In the genomic region with DNA sequence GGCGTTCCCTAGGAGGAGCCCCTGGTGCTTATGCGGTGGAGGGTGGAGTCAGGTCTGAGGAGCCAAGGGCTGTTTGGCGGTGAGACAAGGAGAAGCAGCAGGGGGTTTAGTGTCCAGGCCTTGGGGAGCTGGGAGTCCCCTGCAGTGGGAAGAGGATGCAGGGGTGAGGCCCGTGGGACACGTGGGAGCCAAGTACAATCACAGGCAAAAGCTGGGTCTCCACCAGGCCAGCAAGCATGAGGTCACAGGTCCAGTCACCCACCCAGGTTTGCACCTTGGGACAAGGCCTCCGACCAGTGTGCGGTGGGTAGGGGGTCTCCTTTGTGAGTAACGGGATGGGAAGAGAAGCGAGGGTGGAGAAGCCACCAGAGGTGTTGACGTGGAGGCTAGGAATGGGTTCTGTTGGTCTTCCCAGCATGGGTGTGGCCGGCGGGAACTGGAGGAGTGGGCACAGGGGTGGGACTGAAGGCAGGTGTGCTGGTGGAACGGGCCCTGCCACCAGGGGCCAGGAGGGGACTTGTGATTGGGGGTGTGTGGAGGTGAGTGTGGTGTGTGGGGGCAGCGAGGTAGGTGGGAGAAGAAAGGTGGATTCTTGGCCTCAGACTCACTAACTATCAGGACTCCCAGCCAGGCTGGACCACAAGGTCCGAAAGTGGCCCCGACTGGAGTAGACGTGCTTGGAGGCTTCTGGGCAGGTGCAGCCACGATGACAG, we compare ENCODE assay signal across 34 cellular contexts.
"Had no signal": no experiment of that assay in that cellular context is flagged by ENCODE, and none has a peak within 500 bp of the region (broad histone marks: within the 10 kb centered on the region; RNA-seq: fewer than 3 reads in every experiment).

No MANE protein-coding gene starts in this region.

- H3K27me3 Mint-ChIP-seq: activated CD8-positive, alpha-beta memory T cell treated with anti-CD3 and anti-CD28 coated beads, Interleukin-2, amount 10 ng/mL, durations not matched to agents 7 days and 5 days had no signal

- DNase-seq: activated CD4-positive, alpha-beta T cell treated with anti-CD3 and anti-CD28 coated beads for 36 hours; activated CD4-positive, alpha-beta T cell treated with anti-CD3 and anti-CD28 coated beads, Interleukin-2, amount 50 U/mL, for 1 hour; activated CD4-positive, alpha-beta T cell treated with anti-CD3 and anti-CD28 coated beads, Interleukin-2, amount 50 U/mL, for 48 hours; activated CD4-positive, CD25-positive, alpha-beta regulatory T cell; activated CD4-positive, CD25-positive, alpha-beta regulatory T cell treated with anti-CD3 and anti-CD28 coated beads, Interleukin-2, amount 50 U/mL, for 72 hours; activated CD8-positive, alpha-beta memory T cell treated with anti-CD3 and anti-CD28 coated beads, Interleukin-2, amount 10 ng/mL, durations not matched to agents 7 days and 5 days; activated CD8-positive, alpha-beta memory T cell treated with anti-CD3 and anti-CD28 coated beads, Interleukin-2, amount 50 U/mL, for 4 hours; activated CD8-positive, alpha-beta T cell treated with anti-CD3 and anti-CD28 coated beads, Interleukin-2, amount 10 ng/mL, durations not matched to agents 7 days and 5 days; activated effector memory CD4-positive, alpha-beta T cell treated with anti-CD3 and anti-CD28 coated beads, Interleukin-2, amount 50 U/mL, for 16 hours; activated naive CD4-positive, alpha-beta T cell treated with anti-CD3 and anti-CD28 coated beads for 36 hours; activated naive CD8-positive, alpha-beta T cell treated with anti-CD3 and anti-CD28 coated beads for 36 hours; activated naive CD8-positive, alpha-beta T cell treated with anti-CD3 and anti-CD28 coated beads, Interleukin-2, amount 50 U/mL, for 24 hours; activated T-cell treated with anti-CD3 and anti-CD28 coated beads, Interleukin-2, amount 50 U/mL, for 1 hour; activated T-cell treated with anti-CD3 and anti-CD28 coated beads, Interleukin-2, amount 50 U/mL, for 48 hours; adrenal gland; amygdala; aorta; body of pancreas; caudate nucleus; cortex of kidney; dermis blood vessel endothelial cell; effector CD8-positive, alpha-beta T cell; foreskin keratinocyte; gastrocnemius medialis; glutamatergic neuron; heart left ventricle; T-helper 2 cell had no signal

- H3K4me3 Mint-ChIP-seq: activated CD4-positive, alpha-beta T cell treated with anti-CD3 and anti-CD28 coated beads for 36 hours; activated CD8-positive, alpha-beta memory T cell treated with anti-CD3 and anti-CD28 coated beads, Interleukin-2, amount 10 ng/mL, durations not matched to agents 7 days and 5 days; activated CD8-positive, alpha-beta T cell treated with anti-CD3 and anti-CD28 coated beads, Interleukin-2, amount 10 ng/mL, durations not matched to agents 7 days and 5 days; activated naive CD4-positive, alpha-beta T cell treated with anti-CD3 and anti-CD28 coated beads for 36 hours; activated naive CD4-positive, alpha-beta T cell treated with anti-CD3 and anti-CD28 coated beads, Interleukin-2, amount 50 U/mL, for 24 hours; activated naive CD8-positive, alpha-beta T cell treated with anti-CD3 and anti-CD28 coated beads for 36 hours; activated naive CD8-positive, alpha-beta T cell treated with anti-CD3 and anti-CD28 coated beads, Interleukin-2, amount 50 U/mL, for 24 hours; activated T-helper 1 cell treated with anti-CD3 and anti-CD28 coated beads, Interleukin-12 subunit alpha, Interleukin-12 subunit beta, Interleukin-2, Interleukin-4 antibody, amounts not matched to agents 30 ng/mL and 10 ng/mL and 1 ng/mL, durations not matched to agents 14 hours and 24 hours and 36 hours had no signal

- H3K36me3 Mint-ChIP-seq: activated CD8-positive, alpha-beta memory T cell treated with anti-CD3 and anti-CD28 coated beads, Interleukin-2, amount 10 ng/mL, durations not matched to agents 7 days and 5 days; activated naive CD4-positive, alpha-beta T cell treated with anti-CD3 and anti-CD28 coated beads, Interleukin-2, amount 50 U/mL, for 24 hours; activated naive CD8-positive, alpha-beta T cell treated with anti-CD3 and anti-CD28 coated beads for 36 hours had no signal

- H3K27ac ChIP-seq: adrenal gland, body of pancreas, epithelial cell of prostate, foreskin keratinocyte, gastrocnemius medialis, heart left ventricle had no signal

- ATAC-seq: activated CD4-positive, alpha-beta T cell treated with anti-CD3 and anti-CD28 coated beads for 36 hours; activated CD8-positive, alpha-beta memory T cell treated with anti-CD3 and anti-CD28 coated beads, Interleukin-2, amount 10 ng/mL, durations not matched to agents 7 days and 5 days; activated CD8-positive, alpha-beta T cell treated with anti-CD3 and anti-CD28 coated beads, Interleukin-2, amount 10 ng/mL, durations not matched to agents 7 days and 5 days; activated naive CD8-positive, alpha-beta T cell treated with anti-CD3 and anti-CD28 coated beads, Interleukin-2, amount 50 U/mL, for 24 hours; body of pancreas; foreskin keratinocyte; gastrocnemius medialis; heart left ventricle had no signal

- H3K27me3 ChIP-seq: body of pancreas, foreskin keratinocyte, gastrocnemius medialis had no signal

- H3K9me3 ChIP-seq: adrenal gland, body of pancreas, gastrocnemius medialis, heart left ventricle had no signal

- H3K4me3 ChIP-seq: adrenal gland, body of pancreas, gastrocnemius medialis, heart left ventricle had no signal

- H3K27ac Mint-ChIP-seq: activated CD4-positive, alpha-beta T cell treated with anti-CD3 and anti-CD28 coated beads for 36 hours; activated CD8-positive, alpha-beta memory T cell treated with anti-CD3 and anti-CD28 coated beads, Interleukin-2, amount 10 ng/mL, durations not matched to agents 7 days and 5 days; activated CD8-positive, alpha-beta T cell treated with anti-CD3 and anti-CD28 coated beads, Interleukin-2, amount 10 ng/mL, durations not matched to agents 7 days and 5 days; activated naive CD4-positive, alpha-beta T cell treated with anti-CD3 and anti-CD28 coated beads for 36 hours; activated naive CD4-positive, alpha-beta T cell treated with anti-CD3 and anti-CD28 coated beads, Interleukin-2, amount 50 U/mL, for 24 hours; activated naive CD8-positive, alpha-beta T cell treated with anti-CD3 and anti-CD28 coated beads for 36 hours; activated naive CD8-positive, alpha-beta T cell treated with anti-CD3 and anti-CD28 coated beads, Interleukin-2, amount 50 U/mL, for 24 hours; activated T-helper 1 cell treated with anti-CD3 and anti-CD28 coated beads, Interleukin-12 subunit alpha, Interleukin-12 subunit beta, Interleukin-2, Interleukin-4 antibody, amounts not matched to agents 30 ng/mL and 10 ng/mL and 1 ng/mL, durations not matched to agents 14 hours and 24 hours and 36 hours; activated T-helper 2 cell treated with anti-CD3 and anti-CD28 coated beads, Interferon-gamma antibody, Interleukin-2, Interleukin-4, amounts not matched to agents 10 μg/mL and 5 μg/mL and 100 μg/mL, durations not matched to agents 14 hours and 24 hours and 36 hours had no signal

- H3K4me1 Mint-ChIP-seq: activated CD4-positive, alpha-beta T cell treated with anti-CD3 and anti-CD28 coated beads for 36 hours; activated CD8-positive, alpha-beta memory T cell treated with anti-CD3 and anti-CD28 coated beads, Interleukin-2, amount 10 ng/mL, durations not matched to agents 7 days and 5 days; activated naive CD4-positive, alpha-beta T cell treated with anti-CD3 and anti-CD28 coated beads, Interleukin-2, amount 50 U/mL, for 24 hours; activated naive CD8-positive, alpha-beta T cell treated with anti-CD3 and anti-CD28 coated beads for 36 hours; activated naive CD8-positive, alpha-beta T cell treated with anti-CD3 and anti-CD28 coated beads, Interleukin-2, amount 50 U/mL, for 24 hours had no signal

- FAIRE-seq: colon, endometrium, endothelial cell of umbilical vein had no signal

- H3K36me3 ChIP-seq: adrenal gland, gastrocnemius medialis, heart left ventricle had no signal

- H3K4me1 ChIP-seq: adrenal gland, body of pancreas, foreskin keratinocyte, gastrocnemius medialis, heart left ventricle had no signal

- H3K9me3 Mint-ChIP-seq: activated naive CD4-positive, alpha-beta T cell treated with anti-CD3 and anti-CD28 coated beads for 36 hours; activated naive CD4-positive, alpha-beta T cell treated with anti-CD3 and anti-CD28 coated beads, Interleukin-2, amount 50 U/mL, for 24 hours; activated naive CD8-positive, alpha-beta T cell treated with anti-CD3 and anti-CD28 coated beads for 36 hours; activated naive CD8-positive, alpha-beta T cell treated with anti-CD3 and anti-CD28 coated beads, Interleukin-2, amount 50 U/mL, for 24 hours; activated T-helper 1 cell treated with anti-CD3 and anti-CD28 coated beads, Interleukin-12 subunit alpha, Interleukin-12 subunit beta, Interleukin-2, Interleukin-4 antibody, amounts not matched to agents 30 ng/mL and 10 ng/mL and 1 ng/mL, durations not matched to agents 14 hours and 24 hours and 36 hours; activated T-helper 2 cell treated with anti-CD3 and anti-CD28 coated beads, Interferon-gamma antibody, Interleukin-2, Interleukin-4, amounts not matched to agents 10 μg/mL and 5 μg/mL and 100 μg/mL, durations not matched to agents 14 hours and 24 hours and 36 hours had no signal
